In genomic region chr1:246597340-246597739, GRCh38 we compare ENCODE assay signal across 13 cellular contexts. TPM values are rescaled to one million over a fixed set of nuclear protein-coding genes. Genes with fewer than 3 reads are reported as not detected.
DNase-seq lines count a peak whose midpoint lies in the region; ATAC-seq, FAIRE-seq and TF ChIP-seq lines count a peak whose summit lies in the region.
"Had no signal": no experiment of that assay in that cellular context is flagged by ENCODE, and none has a peak within 500 bp of the region (broad histone marks: within the 10 kb centered on the region; RNA-seq: fewer than 3 reads in every experiment).

No MANE protein-coding gene starts in this region.

- peaks cover 2 to 11% of the 10 kb centered on the region in 2 donors for H3K36me3 Mint-ChIP-seq in activated T-cell treated with anti-CD3 and anti-CD28 coated beads, Interleukin-2, amount 50 U/mL, for 72 hours (ENCODE audit: insufficient read depth in 2 of 2)
- H3K36me3 Mint-ChIP-seq in activated T-cell treated with anti-CD3 and anti-CD28 coated beads, Interleukin-2, amount 50 U/mL, for 4 hours (ENCODE audit: insufficient read depth) = peaks cover 29% of the 10 kb centered on the region
- no peaks in the 10 kb centered on the region for H3K36me3 Mint-ChIP-seq in Calu3 (ENCODE audit: insufficient read depth, unreplicated experiment)

- no peaks in the 10 kb centered on the region for H3K36me3 ChIP-seq in mammary epithelial cell (ENCODE audit: insufficient read depth, low read length)
- H3K36me3 ChIP-seq in keratinocyte (ENCODE audit: control insufficient read depth in 2 of 2, extremely low read depth in 1 of 2, insufficient read depth in 2 of 2, low read length in 2 of 2) = no peaks in the 10 kb centered on the region

- CTCF ChIA-PET in mammary epithelial cell (lab: Charles Lee; ENCODE audit: low non-redundant PET) (no interaction called here), Calu3 (lab: Charles Lee) (no interaction called here)

- H3K4me3 Mint-ChIP-seq in activated T-cell treated with anti-CD3 and anti-CD28 coated beads, Interleukin-2, amount 50 U/mL, for 72 hours = no peak overlapping the region
- H3K4me3 Mint-ChIP-seq in activated T-cell treated with anti-CD3 and anti-CD28 coated beads, Interleukin-2, amount 50 U/mL, for 4 hours = no peak overlapping the region
- H3K4me3 Mint-ChIP-seq in Calu3 (ENCODE audit: low read depth, unreplicated experiment) = no peak overlapping the region
- H3K4me3 Mint-ChIP-seq: B cell; stimulated activated naive B cell treated with anti-CD40 and anti-IgM and Interleukin-4, amounts not matched to agents 10 μg/mL and 1 μg/mL and 100 μg/mL, for 72 hours had no signal

- peak overlapping the region; percentile 58 for H3K27ac Mint-ChIP-seq in activated T-cell treated with anti-CD3 and anti-CD28 coated beads, Interleukin-2, amount 50 U/mL, for 72 hours
- H3K27ac Mint-ChIP-seq in Calu3 (ENCODE audit: unreplicated experiment) = no peak overlapping the region
- H3K27ac Mint-ChIP-seq: B cell; stimulated activated naive B cell treated with anti-CD40 and anti-IgM and Interleukin-4, amounts not matched to agents 10 μg/mL and 1 μg/mL and 100 μg/mL, for 72 hours had no signal

- H3K9ac ChIP-seq in mammary epithelial cell (ENCODE audit: insufficient read depth, low read length) (no peak overlapping the region), keratinocyte (ENCODE audit: control insufficient read depth, extremely low read depth, insufficient read depth, low read length) (peak overlapping the region; percentile 19)

- H3K79me2 ChIP-seq in mammary epithelial cell (ENCODE audit: insufficient read depth, low read length) (peaks cover 11% of the 10 kb centered on the region), keratinocyte (ENCODE audit: control insufficient read depth, insufficient read depth, low read length) (peaks cover 8% of the 10 kb centered on the region)

- no peak for DNase-seq in activated T-cell treated with anti-CD3 and anti-CD28 coated beads, Interleukin-2, amount 50 U/mL, for 72 hours
- DNase-seq in activated T-cell treated with anti-CD3 and anti-CD28 coated beads, Interleukin-2, amount 50 U/mL, for 4 hours = no peak
- DNase-seq in mammary epithelial cell = peak; percentile 47
- DNase-seq in keratinocyte (ENCODE audit: low read depth, low spot score) = no peak
- peak; percentile 80 for DNase-seq in ureter (ENCODE audit: low spot score)
- no peak for DNase-seq in Calu3
- DNase-seq in nucleus accumbens (lab: John Stamatoyannopoulos, UW) = no peak
- no peak for DNase-seq in head of caudate nucleus
- DNase-seq: activated effector memory CD4-positive, alpha-beta T cell treated with Interleukin-2 at 50 U/mL for 16 hours; NCI-H1105 treated with DMSO at 0.1 percent for 48 hours; psoas muscle; stimulated activated naive B cell treated with anti-CD40 and anti-IgM and Interleukin-4, amounts not matched to agents 10 μg/mL and 1 μg/mL and 100 μg/mL, for 72 hours had no signal

- in situ Hi-C loops in mammary epithelial cell (cut with MboI; ENCODE audit: low sequenced_read_pairs in 2 of 2) = no loop called here

- no peak overlapping the region for H2AFZ ChIP-seq in mammary epithelial cell (ENCODE audit: low read depth, low read length)
- peak overlapping the region; percentile 3 for H2AFZ ChIP-seq in keratinocyte (ENCODE audit: control insufficient read depth, low read length)

- no peak for FAIRE-seq in keratinocyte (lab: Jason Lieb, UNC)

- H3K4me3 ChIP-seq in mammary epithelial cell (replicated peaks in 1 of 3; ENCODE audit: insufficient read depth in 1 of 3, low read depth in 2 of 3, low read length in 3 of 3) = no peak overlapping the region
- no peak overlapping the region for H3K4me3 ChIP-seq in keratinocyte (ENCODE audit: control insufficient read depth in 2 of 3, extremely low read depth in 1 of 3, insufficient read depth in 2 of 3, low read depth in 1 of 3, low read length in 3 of 3)
- H3K4me3 ChIP-seq: psoas muscle had no signal

- H4K20me1 ChIP-seq in mammary epithelial cell (ENCODE audit: insufficient read depth, low read length) = no peaks in the 10 kb centered on the region
- H4K20me1 ChIP-seq in keratinocyte (ENCODE audit: control insufficient read depth, extremely low read depth, insufficient read depth, low read length) = no peaks in the 10 kb centered on the region

- BruUV-seq in mammary epithelial cell (replicated peaks; lab: Mats Ljungman, UMichigan) (no TSS peak), Calu3 (replicated peaks; lab: Mats Ljungman, UMichigan) (no TSS peak)

- H3K27me3 ChIP-seq in mammary epithelial cell (ENCODE audit: insufficient read depth, low read length) (no peaks in the 10 kb centered on the region), keratinocyte (ENCODE audit: control insufficient read depth, extremely low read depth, insufficient read depth, low read length) (no peaks in the 10 kb centered on the region)

- dilution Hi-C loops in mammary epithelial cell (cut with HindIII; ENCODE audit: low sequenced_read_pairs) = no loop called here
- dilution Hi-C loops in keratinocyte (cut with MboI; ENCODE audit: extremely low pct_ligation_motif_present, low sequenced_read_pairs) = no loop called here

- TF ChIP-seq CTCF in mammary epithelial cell (conservative IDR thresholded peaks at IDR 0.05 in 1 of 2, IDR thresholded peaks at IDR 0.05 in 1 of 2; ENCODE audit: extremely low read depth in 1 of 2, insufficient read depth in 1 of 2, low read depth in 1 of 2, low read length in 2 of 2) (no peak), keratinocyte (optimal IDR thresholded peaks at IDR 0.05 in 1 of 3, IDR thresholded peaks at IDR 0.05 in 1 of 3, conservative IDR thresholded peaks at IDR 0.05 in 1 of 3; ENCODE audit: extremely low read depth in 1 of 3, insufficient read depth in 2 of 3, low read length in 3 of 3) (no peak), Calu3 (IDR thresholded peaks at IDR 0.05; ENCODE audit: unreplicated experiment) (no peak)

- H3K4me2 ChIP-seq in mammary epithelial cell (ENCODE audit: insufficient read depth, low read depth, low read length) (no peak overlapping the region), keratinocyte (ENCODE audit: control insufficient read depth, extremely low read depth, insufficient read depth, low read depth, low read length) (peak overlapping the region; percentile 55)

- H3K4me1 Mint-ChIP-seq in activated T-cell treated with anti-CD3 and anti-CD28 coated beads, Interleukin-2, amount 50 U/mL, for 72 hours (ENCODE audit: low read depth) = peaks cover 46% of the 10 kb centered on the region
- H3K4me1 Mint-ChIP-seq in activated T-cell treated with anti-CD3 and anti-CD28 coated beads, Interleukin-2, amount 50 U/mL, for 4 hours (ENCODE audit: low read depth) = peaks cover 65% of the 10 kb centered on the region
- H3K4me1 Mint-ChIP-seq in Calu3 (ENCODE audit: low read depth, unreplicated experiment) = peaks cover 14% of the 10 kb centered on the region

- no peak for ATAC-seq in activated T-cell treated with anti-CD3 and anti-CD28 coated beads, Interleukin-2, amount 50 U/mL, for 72 hours (replicated peaks in 1 of 2)
- ATAC-seq in activated T-cell treated with anti-CD3 and anti-CD28 coated beads, Interleukin-2, amount 50 U/mL, for 4 hours = no peak

- H3K4me1 ChIP-seq in mammary epithelial cell (ENCODE audit: insufficient read depth, low read length) = peaks cover 3% of the 10 kb centered on the region
- peaks cover 14% of the 10 kb centered on the region for H3K4me1 ChIP-seq in keratinocyte (ENCODE audit: control insufficient read depth, extremely low read depth, insufficient read depth, low read length)

- no peaks in the 10 kb centered on the region for H3K9me1 ChIP-seq in keratinocyte (ENCODE audit: control insufficient read depth, extremely low read depth, insufficient read depth, low read length)

- H3K27ac ChIP-seq in mammary epithelial cell (ENCODE audit: insufficient read depth, low read depth, low read length) (peak overlapping the region; percentile 43), keratinocyte (ENCODE audit: control insufficient read depth, insufficient read depth, low read length) (peak overlapping the region; percentile 75)
- H3K27ac ChIP-seq: psoas muscle had no signal

- intact Hi-C loops in mammary epithelial cell (cut with micrococcal nuclease) (no loop called here), Calu3 (cut with micrococcal nuclease; ENCODE audit: unreplicated experiment) (no loop called here), head of caudate nucleus (cut with DNase I) (no loop called here)

- H3K9me3 ChIP-seq in mammary epithelial cell (replicated peaks; ENCODE audit: insufficient read depth, low read length) (no peaks in the 10 kb centered on the region), keratinocyte (ENCODE audit: control insufficient read depth, low read depth, low read length) (no peaks in the 10 kb centered on the region)
- H3K9me3 ChIP-seq: psoas muscle had no signal

- H3K27me3 Mint-ChIP-seq in activated T-cell treated with anti-CD3 and anti-CD28 coated beads, Interleukin-2, amount 50 U/mL, for 72 hours (ENCODE audit: low read depth) = no peaks in the 10 kb centered on the region
- no peaks in the 10 kb centered on the region for H3K27me3 Mint-ChIP-seq in activated T-cell treated with anti-CD3 and anti-CD28 coated beads, Interleukin-2, amount 50 U/mL, for 4 hours (ENCODE audit: low read depth)
- H3K27me3 Mint-ChIP-seq in Calu3 (ENCODE audit: unreplicated experiment) = no peaks in the 10 kb centered on the region
- H3K27me3 Mint-ChIP-seq: B cell; stimulated activated naive B cell treated with anti-CD40 and anti-IgM and Interleukin-4, amounts not matched to agents 10 μg/mL and 1 μg/mL and 100 μg/mL, for 72 hours had no signal

- H3K9me3 Mint-ChIP-seq in activated T-cell treated with anti-CD3 and anti-CD28 coated beads, Interleukin-2, amount 50 U/mL, for 72 hours = no peaks in the 10 kb centered on the region
- no peaks in the 10 kb centered on the region for H3K9me3 Mint-ChIP-seq in activated T-cell treated with anti-CD3 and anti-CD28 coated beads, Interleukin-2, amount 50 U/mL, for 4 hours
- no peaks in the 10 kb centered on the region for H3K9me3 Mint-ChIP-seq in Calu3 (ENCODE audit: low read depth, unreplicated experiment)
- H3K9me3 Mint-ChIP-seq: stimulated activated naive B cell treated with anti-CD40 and anti-IgM and Interleukin-4, amounts not matched to agents 10 μg/mL and 1 μg/mL and 100 μg/mL, for 72 hours had no signal

- 66% methylated on average over 5 of the region's 5 CpGs for WGBS in mammary epithelial cell (ENCODE audit: low coverage, missing lambda C conversion rate)

RNA-seq across cellular contexts. Expression of gene CNST, which starts 31.1 kb away (rescaled TPM):
- 10 to 100 TPM; 28.0 to 30.4 TPM for total RNA-seq in activated T-cell treated with anti-CD3 and anti-CD28 coated beads, Interleukin-2, amount 50 U/mL, for 72 hours
- total RNA-seq in activated T-cell treated with anti-CD3 and anti-CD28 coated beads, Interleukin-2, amount 50 U/mL, for 4 hours = 10 to 100 TPM; 32.1 to 33.5 (median 32.3) TPM
- total RNA-seq in mammary epithelial cell (10 to 100 TPM; 12.0 to 14.9 TPM), ureter (37.2 TPM), Calu3 (2022) (21.7 and 22.5 TPM in 2 replicates)
- polyA plus RNA-seq in mammary epithelial cell (5.6 TPM), keratinocyte (6.7 to 9.8 TPM (median 7.1 TPM) in 3 replicates)
- polyA minus RNA-seq in mammary epithelial cell (0.98 TPM), keratinocyte (3.5 to 30.1 TPM (median 13.8 TPM) in 3 replicates)
- polyA plus RNA-seq in keratinocyte (2011; ENCODE audit: low read depth) = 15.8 TPM
- polyA plus RNA-seq in keratinocyte (2011; cell fraction: cytosol; rRNA removed) = 4.1 and 7.5 TPM in 2 replicates
- 9.9 and 11.4 TPM in 2 replicates for polyA plus RNA-seq in keratinocyte (2011; cell fraction: nucleus; rRNA removed)
- 6.9 and 11.3 TPM in 2 replicates for polyA plus RNA-seq in keratinocyte (2012; ENCODE audit: low replicate concordance)
- polyA minus RNA-seq in keratinocyte (2011; cell fraction: cytosol; rRNA and poly(A)+ RNA removed) = 8.2 TPM
- 8.8 and 17.3 TPM in 2 replicates for polyA minus RNA-seq in keratinocyte (2011; cell fraction: nucleus; rRNA and poly(A)+ RNA removed)

RNA-seq across cellular contexts. Expression of gene TFB2M, which starts 31.3 kb away (rescaled TPM):
- total RNA-seq in activated T-cell treated with anti-CD3 and anti-CD28 coated beads, Interleukin-2, amount 50 U/mL, for 72 hours = 10 to 100 TPM; 13.5 to 15.0 TPM
- total RNA-seq in activated T-cell treated with anti-CD3 and anti-CD28 coated beads, Interleukin-2, amount 50 U/mL, for 4 hours = 10 to 100 TPM; 41.7 to 45.8 (median 42.8) TPM
- 10 to 100 TPM; 13.8 to 16.0 TPM for total RNA-seq in mammary epithelial cell
- polyA plus RNA-seq in mammary epithelial cell = 13.7 TPM
- 2.2 TPM for polyA minus RNA-seq in mammary epithelial cell
- 13.4 to 28.6 TPM (median 17.7 TPM) in 3 replicates for polyA plus RNA-seq in keratinocyte
- polyA plus RNA-seq in keratinocyte (2011; ENCODE audit: low read depth) = 13.4 TPM
- polyA plus RNA-seq in keratinocyte (2011; cell fraction: cytosol; rRNA removed) = 13.2 and 20.7 TPM in 2 replicates
- 14.1 and 23.2 TPM in 2 replicates for polyA plus RNA-seq in keratinocyte (2011; cell fraction: nucleus; rRNA removed)
- polyA plus RNA-seq in keratinocyte (2012; ENCODE audit: low replicate concordance) = 16.2 and 17.1 TPM in 2 replicates
- polyA minus RNA-seq in keratinocyte = 2.8 to 7.5 TPM (median 3.0 TPM) in 3 replicates
- polyA minus RNA-seq in keratinocyte (2011; cell fraction: cytosol; rRNA and poly(A)+ RNA removed) = 6.3 TPM
- 6.2 and 9.8 TPM in 2 replicates for polyA minus RNA-seq in keratinocyte (2011; cell fraction: nucleus; rRNA and poly(A)+ RNA removed)
- total RNA-seq in ureter = 13.6 TPM
- total RNA-seq in Calu3 (2022) = 21.8 and 23.0 TPM in 2 replicates

Comparison
In these comparisons a context has a peak if more than half of its experiments do, and no peak if none do; other contexts are left out.
1. DNase-seq: peak in mammary epithelial cell (single experiment) and ureter (single experiment); none in activated T-cell treated with anti-CD3 and anti-CD28 coated beads, Interleukin-2, amount 50 U/mL, for 72 hours (0 of 2), activated T-cell treated with anti-CD3 and anti-CD28 coated beads, Interleukin-2, amount 50 U/mL, for 4 hours (single experiment), keratinocyte (single experiment), Calu3 (single experiment), nucleus accumbens (0 of 56) and head of caudate nucleus (0 of 42).